In the genomic region with DNA sequence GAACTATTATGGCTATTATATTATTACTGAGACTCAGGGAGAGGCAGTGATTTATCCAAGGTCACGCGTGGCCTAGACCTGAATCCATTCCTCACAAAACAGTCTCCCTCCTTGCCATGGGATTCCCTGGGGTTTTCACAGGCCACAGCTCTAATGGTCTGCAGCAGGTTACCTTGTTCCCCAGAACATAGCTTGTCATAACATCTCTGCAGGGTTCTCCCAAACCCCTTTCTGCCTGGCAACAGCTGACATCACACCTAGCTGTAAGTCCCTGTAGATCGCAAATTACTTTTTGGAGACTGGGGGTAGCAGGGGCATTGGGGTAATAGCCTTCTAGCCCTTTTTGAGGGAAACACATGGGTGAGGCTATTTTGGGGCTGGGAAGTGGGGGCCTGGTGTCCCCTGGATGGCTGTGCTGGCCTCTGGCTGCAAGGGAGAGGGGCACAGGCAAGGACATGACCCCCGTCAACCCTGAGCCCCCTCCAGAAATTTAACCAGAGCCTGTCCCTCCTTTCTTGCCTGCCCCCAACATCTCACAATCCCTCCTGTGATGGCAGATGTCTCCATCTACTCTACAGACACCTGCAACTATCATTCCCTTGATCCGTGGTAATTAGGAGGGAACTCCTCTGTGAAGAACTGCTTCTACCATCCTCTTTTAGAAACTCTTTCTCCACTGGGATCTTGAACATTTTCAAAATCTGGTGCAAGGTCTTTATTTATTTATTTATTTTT, we compare ENCODE assay signal across 8 cellular contexts. TPM values are rescaled to one million over a fixed set of nuclear protein-coding genes. Genes with fewer than 3 reads are reported as not detected.
DNase-seq lines count a peak whose midpoint lies in the region; ATAC-seq and TF ChIP-seq lines count a peak whose summit lies in the region.

No MANE protein-coding gene starts in this region.

- no peaks in the 10 kb centered on the region for H3K27me3 Mint-ChIP-seq in activated CD8-positive, alpha-beta memory T cell treated with anti-CD3 and anti-CD28 coated beads, Interleukin-2, amount 10 ng/mL, durations not matched to agents 7 days and 5 days

- H3K9me3 ChIP-seq in Karpas-422 (ENCODE audit: low read length): no peaks in the 10 kb centered on the region

- DNase-seq in DMS114 treated with DMSO at 0.1 percent for 48 hours (lab: John Stamatoyannopoulos, UW; ENCODE audit: unreplicated experiment) (peak; percentile 22), Karpas-422 (peak; percentile 95), germinal center (ENCODE audit: low spot score) (peak; percentile 74), COLO829 (ENCODE audit: low spot score) (no peak), NCI-H2107 (lab: John Stamatoyannopoulos, UW) (no peak), omental fat pad (ENCODE audit: low spot score) (no peak)
- peak; percentile 92 for DNase-seq in activated CD8-positive, alpha-beta memory T cell treated with anti-CD3 and anti-CD28 coated beads, Interleukin-2, amount 10 ng/mL, durations not matched to agents 7 days and 5 days
- DNase-seq in stimulated activated CD4-positive, alpha-beta T cell treated with anti-CD3 and anti-CD28 coated beads, Interleukin-12 subunit alpha, Interleukin-12 subunit beta, amount 100 ng/mL, for 48 hours (ENCODE audit: low read depth in 2 of 3, low spot score in 1 of 3): peak; percentile 35 to 56 (median 54)

- peaks cover 44% of the 10 kb centered on the region for H3K36me3 Mint-ChIP-seq in activated CD8-positive, alpha-beta memory T cell treated with anti-CD3 and anti-CD28 coated beads, Interleukin-2, amount 10 ng/mL, durations not matched to agents 7 days and 5 days

- H3K4me3 Mint-ChIP-seq in activated CD8-positive, alpha-beta memory T cell treated with anti-CD3 and anti-CD28 coated beads, Interleukin-2, amount 10 ng/mL, durations not matched to agents 7 days and 5 days: peak overlapping the region; percentile 98

- H3K79me2 ChIP-seq in Karpas-422 (ENCODE audit: low read length): peaks cover 34% of the 10 kb centered on the region

- H3K9ac ChIP-seq in Karpas-422 (ENCODE audit: low read length): peak overlapping the region; percentile 93

- H3K4me1 Mint-ChIP-seq in activated CD8-positive, alpha-beta memory T cell treated with anti-CD3 and anti-CD28 coated beads, Interleukin-2, amount 10 ng/mL, durations not matched to agents 7 days and 5 days: peaks cover 43% of the 10 kb centered on the region

- peak; percentile 18 for ATAC-seq in activated CD8-positive, alpha-beta memory T cell treated with anti-CD3 and anti-CD28 coated beads, Interleukin-2, amount 10 ng/mL, durations not matched to agents 7 days and 5 days
- no peak for ATAC-seq in omental fat pad (ENCODE audit: low FRiP score)

- no peaks in the 10 kb centered on the region for H3K9me2 ChIP-seq in Karpas-422 (replicated peaks; ENCODE audit: insufficient read depth, low read length)

- H2AFZ ChIP-seq in Karpas-422 (ENCODE audit: low read length): no peak overlapping the region

- CTCF ChIA-PET in activated CD8-positive, alpha-beta memory T cell treated with anti-CD3 and anti-CD28 coated beads, Interleukin-2, amount 10 ng/mL, durations not matched to agents 7 days and 5 days (lab: Charles Lee): interaction anchor here (1.1 to 7.8 kb wide), 8 partner anchors 11 to 61 kb away, joined by 3 to 68 read pairs (median 6); no protein-coding TSS in a partner anchor

- peaks cover 28% of the 10 kb centered on the region for H3K36me3 ChIP-seq in Karpas-422 (ENCODE audit: insufficient read depth, low read length)

- H4K20me1 ChIP-seq in Karpas-422 (ENCODE audit: insufficient read depth, low read depth, low read length): peaks cover 34% of the 10 kb centered on the region; the same call in 1 of the 2 replicates

- H3K27ac ChIP-seq in Karpas-422 (ENCODE audit: low read length): peak overlapping the region; percentile 100

- no peak for TF ChIP-seq CTCF in omental fat pad (IDR thresholded peaks at IDR 0.05)

- H3K27me3 ChIP-seq in Karpas-422 (ENCODE audit: low read length): no peaks in the 10 kb centered on the region

- no peaks in the 10 kb centered on the region for H3K9me3 Mint-ChIP-seq in activated CD8-positive, alpha-beta memory T cell treated with anti-CD3 and anti-CD28 coated beads, Interleukin-2, amount 10 ng/mL, durations not matched to agents 7 days and 5 days (ENCODE audit: low read depth)

- H3K27ac Mint-ChIP-seq in activated CD8-positive, alpha-beta memory T cell treated with anti-CD3 and anti-CD28 coated beads, Interleukin-2, amount 10 ng/mL, durations not matched to agents 7 days and 5 days: peak overlapping the region; percentile 99

- peak overlapping the region; percentile 84 for H3K4me3 ChIP-seq in Karpas-422 (ENCODE audit: low read length)

- H3K4me1 ChIP-seq in Karpas-422 (ENCODE audit: low read length): peaks cover 76% of the 10 kb centered on the region

- peak overlapping the region; percentile 99 for H3K4me2 ChIP-seq in Karpas-422 (ENCODE audit: low read depth, low read length, poor library complexity, severe bottlenecking)

RNA-seq across cellular contexts. Expression of gene CD74, which starts 1.3 kb away (rescaled TPM):
- 5,756 and 8,933 TPM in 2 replicates for total RNA-seq in Karpas-422 (2014; rRNA removed; shearing (Covaris generic); ENCODE audit: low replicate concordance)
- 1,000 to 10,000 TPM; 1,513 to 1,561 TPM for total RNA-seq in activated CD8-positive, alpha-beta memory T cell treated with anti-CD3 and anti-CD28 coated beads, Interleukin-2, amount 10 ng/mL, durations not matched to agents 7 days and 5 days
- 100 to 1,000 TPM; 188 to 705 (median 639) TPM for total RNA-seq in omental fat pad

RNA-seq across cellular contexts. Expression of gene RPS14, which starts 38.1 kb away (rescaled TPM):
- total RNA-seq in Karpas-422 (2014; rRNA removed; shearing (Covaris generic); ENCODE audit: low replicate concordance): 3,040 and 3,750 TPM in 2 replicates
- total RNA-seq in activated CD8-positive, alpha-beta memory T cell treated with anti-CD3 and anti-CD28 coated beads, Interleukin-2, amount 10 ng/mL, durations not matched to agents 7 days and 5 days: 1,000 to 10,000 TPM; 1,980 to 2,218 TPM
- total RNA-seq in omental fat pad: 1,000 to 10,000 TPM; 2,241 to 3,327 (median 3,027) TPM

RNA-seq across cellular contexts. Expression of gene TCOF1, which starts 53.9 kb away (rescaled TPM):
- total RNA-seq in Karpas-422 (2014; rRNA removed; shearing (Covaris generic); ENCODE audit: low replicate concordance): 23.0 and 42.6 TPM in 2 replicates
- 10 to 100 TPM; 95.3 to 96.9 TPM for total RNA-seq in activated CD8-positive, alpha-beta memory T cell treated with anti-CD3 and anti-CD28 coated beads, Interleukin-2, amount 10 ng/mL, durations not matched to agents 7 days and 5 days
- 10 to 100 TPM; 17.5 to 36.5 (median 20.3) TPM for total RNA-seq in omental fat pad

Comparison
In these comparisons a context has a peak if more than half of its experiments do, and no peak if none do; other contexts are left out.
1. DNase-seq: peak in DMS114 treated with DMSO at 0.1 percent for 48 hours (single experiment), Karpas-422 (single experiment), activated CD8-positive, alpha-beta memory T cell treated with anti-CD3 and anti-CD28 coated beads, Interleukin-2, amount 10 ng/mL, durations not matched to agents 7 days and 5 days (single experiment), germinal center (single experiment) and stimulated activated CD4-positive, alpha-beta T cell treated with anti-CD3 and anti-CD28 coated beads, Interleukin-12 subunit alpha, Interleukin-12 subunit beta, amount 100 ng/mL, for 48 hours (3 of 3); none in COLO829 (single experiment), NCI-H2107 (single experiment) and omental fat pad (single experiment).